In genomic region chr2:26432363-26432762, GRCh38 we compare ENCODE assay signal across 37 cellular contexts. TPM values are rescaled to one million over a fixed set of nuclear protein-coding genes. Genes with fewer than 3 reads are reported as not detected.
"Had no signal": no experiment of that assay in that cellular context is flagged by ENCODE, and none has a peak within 500 bp of the region (broad histone marks: within the 10 kb centered on the region; RNA-seq: fewer than 3 reads in every experiment).

No MANE protein-coding gene starts in this region.

- H3K36me3 ChIP-seq: brain microvascular endothelial cell, Peyer's patch, SJSA1, WERI-Rb-1 had no signal

- H3K27me3 ChIP-seq: brain microvascular endothelial cell, Peyer's patch, SJSA1 had no signal

- H3K27ac ChIP-seq: brain microvascular endothelial cell, KMS-11, Peyer's patch, SJSA1, WERI-Rb-1 had no signal

- DNase-seq: activated CD4-positive, alpha-beta memory T cell treated with anti-CD3 and anti-CD28 coated beads, Interleukin-2, amount 10 ng/mL, durations not matched to agents 7 days and 5 days; activated CD4-positive, alpha-beta T cell treated with anti-CD3 and anti-CD28 coated beads for 1 hour; activated CD4-positive, alpha-beta T cell treated with anti-CD3 and anti-CD28 coated beads for 48 hours; activated CD4-positive, CD25-positive, alpha-beta regulatory T cell; activated CD8-positive, alpha-beta memory T cell treated with anti-CD3 and anti-CD28 coated beads for 24 hours; activated CD8-positive, alpha-beta memory T cell treated with anti-CD3 and anti-CD28 coated beads, Interleukin-2, amount 10 ng/mL, durations not matched to agents 7 days and 5 days; activated CD8-positive, alpha-beta memory T cell treated with anti-CD3 and anti-CD28 coated beads, Interleukin-2, amount 50 U/mL, for 48 hours; activated effector memory CD4-positive, alpha-beta T cell treated with anti-CD3 and anti-CD28 coated beads, Interleukin-2, amount 50 U/mL, for 16 hours; activated naive CD4-positive, alpha-beta T cell; activated naive CD4-positive, alpha-beta T cell treated with anti-CD3 and anti-CD28 coated beads, Interleukin-2, amount 50 U/mL, for 16 hours; activated naive CD8-positive, alpha-beta T cell treated with anti-CD3 and anti-CD28 coated beads for 36 hours; activated T-cell treated with anti-CD3 and anti-CD28 coated beads, Interleukin-2, amount 50 U/mL, for 1 hour; activated T-cell treated with anti-CD3 and anti-CD28 coated beads, Interleukin-2, amount 50 U/mL, for 72 hours; amniotic stem cell; aorta; brain microvascular endothelial cell; central memory CD4-positive, alpha-beta T cell; NCI-H1048; NCI-H1105 treated with DMSO at 0.1 percent for 48 hours; NCI-H1436; NCI-H1694; NCI-H1930; NCI-H2081 treated with DMSO at 0.1 percent for 48 hours; NCI-H226; NCI-H446 treated with DMSO at 0.1 percent for 48 hours; NCI-H82; PC-3; Peyer's patch; SHP77 treated with DMSO at 0.1 percent for 48 hours; T1000; WERI-Rb-1 had no signal

- H3K4me1 Mint-ChIP-seq: activated CD4-positive, alpha-beta memory T cell treated with anti-CD3 and anti-CD28 coated beads, Interleukin-2, amount 10 ng/mL, durations not matched to agents 7 days and 5 days; activated CD8-positive, alpha-beta memory T cell treated with anti-CD3 and anti-CD28 coated beads, Interleukin-2, amount 10 ng/mL, durations not matched to agents 7 days and 5 days; activated naive CD8-positive, alpha-beta T cell treated with anti-CD3 and anti-CD28 coated beads for 36 hours; activated T-helper 17 cell treated with anti-CD3 and anti-CD28 coated beads, Interleukin-2, amount 50 U/mL, for 72 hours had no signal

- H3K4me2 ChIP-seq: KMS-11 had no signal

- H3K9me3 Mint-ChIP-seq: activated CD4-positive, alpha-beta memory T cell treated with anti-CD3 and anti-CD28 coated beads, Interleukin-2, amount 10 ng/mL, durations not matched to agents 7 days and 5 days; activated naive CD8-positive, alpha-beta T cell treated with anti-CD3 and anti-CD28 coated beads for 36 hours; activated T-cell treated with anti-CD3 and anti-CD28 coated beads, Interleukin-2, amount 50 U/mL, for 72 hours; activated T-helper 17 cell treated with anti-CD3 and anti-CD28 coated beads, Interleukin-2, amount 50 U/mL, for 72 hours had no signal

- H3K4me3 ChIP-seq: Peyer's patch, SJSA1 had no signal

- H3K36me3 Mint-ChIP-seq: activated CD8-positive, alpha-beta memory T cell treated with anti-CD3 and anti-CD28 coated beads, Interleukin-2, amount 10 ng/mL, durations not matched to agents 7 days and 5 days; activated naive CD8-positive, alpha-beta T cell treated with anti-CD3 and anti-CD28 coated beads for 36 hours had no signal

- H3K4me3 Mint-ChIP-seq: activated CD4-positive, alpha-beta memory T cell treated with anti-CD3 and anti-CD28 coated beads, Interleukin-2, amount 10 ng/mL, durations not matched to agents 7 days and 5 days; activated CD8-positive, alpha-beta memory T cell treated with anti-CD3 and anti-CD28 coated beads, Interleukin-2, amount 10 ng/mL, durations not matched to agents 7 days and 5 days; activated naive CD8-positive, alpha-beta T cell treated with anti-CD3 and anti-CD28 coated beads for 36 hours; activated T-cell treated with anti-CD3 and anti-CD28 coated beads, Interleukin-2, amount 50 U/mL, for 72 hours; activated T-helper 17 cell treated with anti-CD3 and anti-CD28 coated beads, Interleukin-2, amount 50 U/mL, for 72 hours had no signal

- H3K4me1 ChIP-seq: Peyer's patch, SJSA1 had no signal

- H3K9me3 ChIP-seq: Peyer's patch, SJSA1 had no signal

- ATAC-seq: activated CD8-positive, alpha-beta memory T cell treated with anti-CD3 and anti-CD28 coated beads, Interleukin-2, amount 10 ng/mL, durations not matched to agents 7 days and 5 days; activated T-cell treated with anti-CD3 and anti-CD28 coated beads, Interleukin-2, amount 50 U/mL, for 72 hours; activated T-helper 17 cell treated with anti-CD3 and anti-CD28 coated beads, Interleukin-2, amount 50 U/mL, for 72 hours; PC-3 had no signal

- H3K27ac Mint-ChIP-seq: activated CD4-positive, alpha-beta memory T cell treated with anti-CD3 and anti-CD28 coated beads, Interleukin-2, amount 10 ng/mL, durations not matched to agents 7 days and 5 days; activated CD8-positive, alpha-beta memory T cell treated with anti-CD3 and anti-CD28 coated beads, Interleukin-2, amount 10 ng/mL, durations not matched to agents 7 days and 5 days; activated naive CD8-positive, alpha-beta T cell treated with anti-CD3 and anti-CD28 coated beads for 36 hours; activated T-cell treated with anti-CD3 and anti-CD28 coated beads, Interleukin-2, amount 50 U/mL, for 72 hours; activated T-helper 17 cell treated with anti-CD3 and anti-CD28 coated beads, Interleukin-2, amount 50 U/mL, for 72 hours had no signal

- H3K9ac ChIP-seq: KMS-11 had no signal

RNA-seq across cellular contexts. Expression of gene DRC1, which starts 30.6 kb away (rescaled TPM):
- total RNA-seq: activated CD4-positive, alpha-beta memory T cell treated with anti-CD3 and anti-CD28 coated beads, Interleukin-2, amount 10 ng/mL, durations not matched to agents 7 days and 5 days; activated CD8-positive, alpha-beta memory T cell treated with anti-CD3 and anti-CD28 coated beads, Interleukin-2, amount 10 ng/mL, durations not matched to agents 7 days and 5 days; activated naive CD8-positive, alpha-beta T cell treated with anti-CD3 and anti-CD28 coated beads for 36 hours; activated T-helper 17 cell treated with anti-CD3 and anti-CD28 coated beads, Interleukin-2, amount 50 U/mL, for 72 hours; LHCN-M2; PC-3; Peyer's patch; SJSA1; T-helper 1 cell treated with Interleukin-12 subunit alpha and Interleukin-12 subunit beta and Interleukin-4 antibody, amounts not matched to agents 30 ng/mL and 1 ng/mL, for 36 hours; T-helper 2 cell treated with Interferon-gamma antibody and Interleukin-4, amounts not matched to agents 100 ng/mL and 5 ng/mL, for 36 hours had no signal
- polyA plus RNA-seq: aorta had no signal

RNA-seq across cellular contexts. Expression of gene OTOF, which starts 45.6 kb away (rescaled TPM):
- total RNA-seq: PC-3, SJSA1 had no signal
- polyA plus RNA-seq: aorta had no signal
